27 cellular contexts compared by ENCODE assay signal in the genomic region with DNA sequence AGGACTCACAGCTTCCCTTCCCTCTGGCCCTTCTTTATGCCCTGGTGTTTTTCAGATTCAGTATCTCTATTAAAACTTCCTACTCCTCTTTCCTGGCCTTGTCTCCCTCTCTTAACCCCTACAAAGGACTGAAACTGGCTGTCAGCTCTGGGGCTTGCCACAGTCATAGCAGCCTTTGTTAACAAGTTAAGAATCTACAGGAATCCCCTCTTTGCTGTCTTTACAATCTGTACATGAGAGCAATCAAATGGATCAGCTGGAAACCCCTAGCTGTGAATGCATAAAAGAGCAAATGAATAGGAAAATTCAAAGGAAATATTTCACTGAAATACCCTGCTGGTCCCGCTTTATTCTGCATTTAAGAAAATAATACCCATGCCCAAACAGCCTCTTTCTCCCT.
DNase-seq lines count a peak whose midpoint lies in the region; ATAC-seq and TF ChIP-seq lines count a peak whose summit lies in the region.
"Had no signal": no experiment of that assay in that cellular context is flagged by ENCODE, and none has a peak within 500 bp of the region (broad histone marks: within the 10 kb centered on the region; RNA-seq: fewer than 3 reads in every experiment).

No MANE protein-coding gene starts in this region.

- H3K4me3 Mint-ChIP-seq in WTC11 (no peak overlapping the region), endodermal cell (no peak overlapping the region)
- no peak overlapping the region for H3K4me3 Mint-ChIP-seq in stimulated activated memory B cell treated with anti-CD40 and anti-IgM and Interleukin-4, amounts not matched to agents 10 μg/mL and 1 μg/mL and 100 μg/mL, for 72 hours
- H3K4me3 Mint-ChIP-seq: CD14-positive monocyte had no signal

- no peaks in the 10 kb centered on the region for H3K9me3 ChIP-seq in endodermal cell (ENCODE audit: control insufficient read depth, low read length)
- no peaks in the 10 kb centered on the region for H3K9me3 ChIP-seq in WERI-Rb-1 (ENCODE audit: severe bottlenecking)
- H3K9me3 ChIP-seq: BE2C had no signal

- no peaks in the 10 kb centered on the region for H3K4me1 ChIP-seq in endodermal cell (ENCODE audit: control insufficient read depth, insufficient read depth, low read length)

- no peak overlapping the region for H3K9ac ChIP-seq in endodermal cell (ENCODE audit: extremely low read depth, low read length, poor library complexity, severe bottlenecking)

- peaks cover 7% of the 10 kb centered on the region for H3K4me1 Mint-ChIP-seq in WTC11
- peaks cover 10% of the 10 kb centered on the region for H3K4me1 Mint-ChIP-seq in endodermal cell
- H3K4me1 Mint-ChIP-seq in stimulated activated memory B cell treated with anti-CD40 and anti-IgM and Interleukin-4, amounts not matched to agents 10 μg/mL and 1 μg/mL and 100 μg/mL, for 72 hours: no peaks in the 10 kb centered on the region
- H3K4me1 Mint-ChIP-seq: CD14-positive monocyte had no signal

- no peak for TF ChIP-seq CTCF in WTC11 (IDR thresholded peaks at IDR 0.05)
- TF ChIP-seq CTCF in endodermal cell (conservative IDR thresholded peaks at IDR 0.05): no peak
- no peak for TF ChIP-seq CTCF in WERI-Rb-1 (IDR thresholded peaks at IDR 0.05; ENCODE audit: low read depth, low read length)

- H3K27me3 Mint-ChIP-seq in WTC11 (ENCODE audit: low read depth) (no peaks in the 10 kb centered on the region; the same call in 1 of the 2 replicates), endodermal cell (ENCODE audit: insufficient read depth) (peaks cover 4% of the 10 kb centered on the region)
- no peaks in the 10 kb centered on the region for H3K27me3 Mint-ChIP-seq in stimulated activated memory B cell treated with anti-CD40 and anti-IgM and Interleukin-4, amounts not matched to agents 10 μg/mL and 1 μg/mL and 100 μg/mL, for 72 hours

- POLR2A ChIA-PET in WTC11 (lab: Charles Lee): no interaction called here

- no peaks in the 10 kb centered on the region for H3K36me3 Mint-ChIP-seq in WTC11
- H3K36me3 Mint-ChIP-seq in endodermal cell (ENCODE audit: low read depth): no peaks in the 10 kb centered on the region
- no peaks in the 10 kb centered on the region for H3K36me3 Mint-ChIP-seq in stimulated activated memory B cell treated with anti-CD40 and anti-IgM and Interleukin-4, amounts not matched to agents 10 μg/mL and 1 μg/mL and 100 μg/mL, for 72 hours
- H3K36me3 Mint-ChIP-seq: CD14-positive monocyte had no signal

- CTCF ChIA-PET in WTC11 (lab: Charles Lee): interaction anchor here (1.6 kb wide), 1 partner anchor 116 kb away, joined by 8 read pairs; no protein-coding TSS in a partner anchor

- H3K36me3 ChIP-seq in endodermal cell (ENCODE audit: control insufficient read depth, insufficient read depth, low read length) (no peaks in the 10 kb centered on the region), WERI-Rb-1 (no peaks in the 10 kb centered on the region)
- H3K36me3 ChIP-seq: BE2C had no signal

- H3K27me3 ChIP-seq in endodermal cell (ENCODE audit: control insufficient read depth, insufficient read depth, low read length, poor library complexity, severe bottlenecking) (no peaks in the 10 kb centered on the region), WERI-Rb-1 (ENCODE audit: insufficient read depth, low read depth, severe bottlenecking) (no peaks in the 10 kb centered on the region)
- H3K27me3 ChIP-seq: BE2C had no signal

- H3K9me3 Mint-ChIP-seq in WTC11: no peaks in the 10 kb centered on the region
- no peaks in the 10 kb centered on the region for H3K9me3 Mint-ChIP-seq in endodermal cell
- H3K9me3 Mint-ChIP-seq in stimulated activated memory B cell treated with anti-CD40 and anti-IgM and Interleukin-4, amounts not matched to agents 10 μg/mL and 1 μg/mL and 100 μg/mL, for 72 hours: no peaks in the 10 kb centered on the region

- peak overlapping the region; percentile 85 for H3K27ac ChIP-seq in endodermal cell (ENCODE audit: low read depth, low read length)
- H3K27ac ChIP-seq in WERI-Rb-1: no peak overlapping the region
- H3K27ac ChIP-seq: 22Rv1, PC-9 had no signal

- DNase-seq in NCI-H146 (lab: John Stamatoyannopoulos, UW) (peak; percentile 39), NCI-H146 treated with DMSO at 0.1 percent for 48 hours (lab: John Stamatoyannopoulos, UW; ENCODE audit: unreplicated experiment) (no peak), WTC11 (ENCODE audit: low spot score) (no peak), endodermal cell (no peak), SIG-M5 treated with dmso at 0.1 percent for 504 hours (lab: John Stamatoyannopoulos, UW; ENCODE audit: unreplicated experiment) (no peak), D341Med (ENCODE audit: low spot score) (no peak), WERI-Rb-1 (no peak)
- DNase-seq: ACHN, BE2C, Calu3, DMS153, DND-41, GOT3, HCEC 1CT, Karpas-422, NCI-H1092, NCI-H1417 treated with DMSO at 0.1 percent for 48 hours, NCI-H187 treated with DMSO at 0.1 percent for 48 hours, NCI-H446, NCI-H526, PC-9, Right ventricle myocardium superior, RPMI8226 had no signal

- H3K4me3 ChIP-seq in endodermal cell (ENCODE audit: low read length) (no peak overlapping the region), WERI-Rb-1 (ENCODE audit: low read depth, low read length) (no peak overlapping the region)
- H3K4me3 ChIP-seq: PC-9 had no signal

- no peak overlapping the region for H3K27ac Mint-ChIP-seq in WTC11
- H3K27ac Mint-ChIP-seq in endodermal cell: no peak overlapping the region
- no peak overlapping the region for H3K27ac Mint-ChIP-seq in stimulated activated memory B cell treated with anti-CD40 and anti-IgM and Interleukin-4, amounts not matched to agents 10 μg/mL and 1 μg/mL and 100 μg/mL, for 72 hours
- H3K27ac Mint-ChIP-seq: CD14-positive monocyte had no signal

- ATAC-seq in WTC11: peak; percentile 48
- ATAC-seq in stimulated activated memory B cell treated with anti-CD40 and anti-IgM and Interleukin-4, amounts not matched to agents 10 μg/mL and 1 μg/mL and 100 μg/mL, for 72 hours: no peak
- ATAC-seq: HepG2 had no signal

- 58 to 80% methylated on average over 1 of the region's 1 CpG for WGBS in endodermal cell (ENCODE audit: insufficient coverage in 1 of 2, insufficient read length in 1 of 2), 2 experiments

TF ChIP-seq in WTC11, 78 proteins besides CTCF, POLR2A, EP300 and RAD21 (continues in another document):
- no peak for TF ChIP-seq ZBTB21 (CRISPR knock-in tag; IDR thresholded peaks at IDR 0.05; ENCODE audit: borderline replicate concordance)
- no peak for TF ChIP-seq ZNF317 (CRISPR knock-in tag; IDR thresholded peaks at IDR 0.05; ENCODE audit: borderline replicate concordance, low read depth)
- no peak for TF ChIP-seq ZNF219 (CRISPR knock-in tag; IDR thresholded peaks at IDR 0.05; ENCODE audit: borderline replicate concordance)
- TF ChIP-seq ZNF425 (CRISPR knock-in tag; conservative IDR thresholded peaks at IDR 0.05): no peak
- TF ChIP-seq NFE2L1 (CRISPR knock-in tag; IDR thresholded peaks at IDR 0.05): no peak
- TF ChIP-seq ETV6 (CRISPR knock-in tag; IDR thresholded peaks at IDR 0.05): no peak
- TF ChIP-seq NFATC4 (CRISPR knock-in tag; IDR thresholded peaks at IDR 0.05): no peak
- TF ChIP-seq, protein P1, sequence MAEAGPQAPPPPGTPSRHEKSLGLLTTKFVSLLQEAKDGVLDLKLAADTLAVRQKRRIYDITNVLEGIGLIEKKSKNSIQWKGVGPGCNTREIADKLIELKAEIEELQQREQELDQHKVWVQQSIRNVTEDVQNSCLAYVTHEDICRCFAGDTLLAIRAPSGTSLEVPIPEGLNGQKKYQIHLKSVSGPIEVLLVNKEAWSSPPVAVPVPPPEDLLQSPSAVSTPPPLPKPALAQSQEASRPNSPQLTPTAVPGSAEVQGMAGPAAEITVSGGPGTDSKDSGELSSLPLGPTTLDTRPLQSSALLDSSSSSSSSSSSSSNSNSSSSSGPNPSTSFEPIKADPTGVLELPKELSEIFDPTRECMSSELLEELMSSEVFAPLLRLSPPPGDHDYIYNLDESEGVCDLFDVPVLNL (CRISPR knock-in tag; IDR thresholded peaks at IDR 0.05; ENCODE audit: borderline replicate concordance, low read depth): no peak
